Comparison of ENCODE assay signal across 8 cellular contexts in genomic region chr15:63277044-63277892, GRCh38. TPM values are rescaled to one million over a fixed set of nuclear protein-coding genes. Genes with fewer than 3 reads are reported as not detected.
DNase-seq lines count a peak whose midpoint lies in the region; ATAC-seq and TF ChIP-seq lines count a peak whose summit lies in the region.

TSS of gene APH1B (plus strand) at chr15:63277605. CDS start at chr15:63277624, 19 bp downstream.

- H3K36me3 Mint-ChIP-seq in T-helper 17 cell (ENCODE audit: low read depth): no peaks in the 10 kb centered on the region

- DNase-seq in GDM1 (lab: John Stamatoyannopoulos, UW): peak; percentile 84
- DNase-seq in HAP-1 (ENCODE audit: low spot score in 2 of 2): peak; percentile 90 to 98
- DNase-seq in NB4 (ENCODE audit: low read depth): peak; percentile 91
- peak; percentile 56 to 86 (median 85) for DNase-seq in T-helper 17 cell
- DNase-seq in amygdala (lab: John Stamatoyannopoulos, UW): peak in 53 of 56 donors; percentile 25 to 87 (median 74)
- peak; percentile 70 for DNase-seq in right atrium auricular region (ENCODE audit: low spot score)
- no peak for DNase-seq in vagina (ENCODE audit: extremely low spot score in 2 of 2)

- H3K9ac ChIP-seq in rectal smooth muscle tissue (ENCODE audit: low read length): peak within 1 kb of the TSS; percentile 73

- H3K27me3 Mint-ChIP-seq in T-helper 17 cell: no peaks in the 10 kb centered on the region

- H3K27me3 ChIP-seq in HAP-1 (ENCODE audit: low read depth): no peaks in the 10 kb centered on the region
- H3K27me3 ChIP-seq in right atrium auricular region: no peaks in the 10 kb centered on the region
- no peaks in the 10 kb centered on the region for H3K27me3 ChIP-seq in rectal smooth muscle tissue (ENCODE audit: control insufficient read depth, insufficient read depth, low read length)
- H3K27me3 ChIP-seq in vagina: no peaks in the 10 kb centered on the region

- peak within 1 kb of the TSS; percentile 83 to 90 for H3K27ac ChIP-seq in right atrium auricular region
- H3K27ac ChIP-seq in rectal smooth muscle tissue (ENCODE audit: low read depth, low read length): peak within 1 kb of the TSS; percentile 81
- peak within 1 kb of the TSS; percentile 94 for H3K27ac ChIP-seq in vagina

- intact Hi-C loops in vagina (cut with DNase I): loop anchor here (5.0 kb wide), 1 partner anchor 85 kb away; no protein-coding TSS in a partner anchor

- peaks cover 25% of the 10 kb centered on the region for H3K4me1 Mint-ChIP-seq in T-helper 17 cell

- peaks cover 5% of the 10 kb centered on the region for H3K9me3 ChIP-seq in HAP-1
- no peaks in the 10 kb centered on the region for H3K9me3 ChIP-seq in T-helper 17 cell (ENCODE audit: control insufficient read depth, low read length, poor library complexity, severe bottlenecking)
- H3K9me3 ChIP-seq in right atrium auricular region: no peaks in the 10 kb centered on the region
- no peaks in the 10 kb centered on the region for H3K9me3 ChIP-seq in vagina

- peak; percentile 88 for ATAC-seq in T-helper 17 cell

- TF ChIP-seq CTCF in NB4 (IDR thresholded peaks at IDR 0.05; ENCODE audit: low read depth, low read length): no peak
- no peak for TF ChIP-seq CTCF in right atrium auricular region (IDR thresholded peaks at IDR 0.05)
- peak in 1 of 3 experiments; percentile 15 for TF ChIP-seq CTCF in vagina (IDR thresholded peaks at IDR 0.05)

- H3K27ac Mint-ChIP-seq in T-helper 17 cell: peak within 1 kb of the TSS; percentile 72

- in situ Hi-C loops in HAP-1 (cut with MboI; ENCODE audit: low sequenced_read_pairs): loop anchor here (25.0 kb wide), 1 partner anchor 785 kb away; no protein-coding TSS in a partner anchor

- TF ChIP-seq POLR2A in NB4 (IDR thresholded peaks at IDR 0.05; ENCODE audit: extremely low read depth, insufficient read length) (peak; percentile 74), vagina (IDR thresholded peaks at IDR 0.05) (peak in 1 of 2 donors; percentile 63)

- peak within 1 kb of the TSS; percentile 89 for H3K4me3 Mint-ChIP-seq in T-helper 17 cell

- peak within 1 kb of the TSS; percentile 58 for H3K4me3 ChIP-seq in HAP-1
- peak within 1 kb of the TSS; percentile 76 for H3K4me3 ChIP-seq in NB4 (ENCODE audit: low read depth, low read length)
- H3K4me3 ChIP-seq in right atrium auricular region: peak within 1 kb of the TSS; percentile 81 to 88
- peak within 1 kb of the TSS; percentile 75 for H3K4me3 ChIP-seq in rectal smooth muscle tissue (ENCODE audit: low read length)
- peak within 1 kb of the TSS; percentile 73 to 92 for H3K4me3 ChIP-seq in vagina

- H3K4me1 ChIP-seq in HAP-1 (peaks cover 11% of the 10 kb centered on the region), right atrium auricular region (peaks cover 0 to 9% of the 10 kb centered on the region in 2 donors), rectal smooth muscle tissue (ENCODE audit: control insufficient read depth, insufficient read depth, low read length) (peaks cover 5% of the 10 kb centered on the region), vagina (peaks cover 9% of the 10 kb centered on the region)

- H3K36me3 ChIP-seq in HAP-1 (replicated peaks) (no peaks in the 10 kb centered on the region), right atrium auricular region (no peaks in the 10 kb centered on the region), rectal smooth muscle tissue (ENCODE audit: control insufficient read depth, insufficient read depth, low read length) (no peaks in the 10 kb centered on the region), vagina (no peaks in the 10 kb centered on the region)

RNA-seq across cellular contexts. Expression of gene APH1B, which starts in this region (rescaled TPM):
- total RNA-seq in T-helper 17 cell (10 to 100 TPM; 11.8 to 17.6 TPM), right atrium auricular region (1 to 10 TPM; 4.8 to 6.9 TPM), vagina (22.8 TPM)

Comparison
In these comparisons a context has a peak if more than half of its experiments do, and no peak if none do; other contexts are left out.
1. DNase-seq: peak in GDM1 (single experiment), HAP-1 (2 of 2), NB4 (single experiment), T-helper 17 cell (3 of 3), amygdala (53 of 56) and right atrium auricular region (single experiment); none in vagina (0 of 2).
2. Peak in every context shown above with its lines, with median percentiles within 50 percentile points of each other: H3K4me3 ChIP-seq and H3K27ac ChIP-seq.